Comparison of ENCODE assay signal across 1 cellular context in genomic region chr1:116765962-116766361, GRCh38.
A peak's percentile ranks its signal among the peaks of the same experiment; 100 is the strongest.
TF ChIP-seq lines count a peak whose summit lies in the region.

No MANE protein-coding gene starts in this region.

TF ChIP-seq in HepG2, 621 proteins besides CTCF, POLR2A, EP300 and RAD21 (continued from another document):
- TF ChIP-seq STAT6 (CRISPR knock-in tag; IDR thresholded peaks at IDR 0.05; ENCODE audit: borderline replicate concordance) (no peak), SALL2 (CRISPR knock-in tag; IDR thresholded peaks at IDR 0.05) (no peak), CEBPB (IDR thresholded peaks at IDR 0.05; ENCODE audit: borderline replicate concordance, low read depth, low read length) (peak; percentile 55; the same call in 1 of the 2 replicates)
